ENCODE assay signal across 29 cellular contexts in genomic region chr5:103480246-103480645, GRCh38.
"Had no signal": no experiment of that assay in that cellular context is flagged by ENCODE, and none has a peak within 500 bp of the region (broad histone marks: within the 10 kb centered on the region; RNA-seq: fewer than 3 reads in every experiment).

No MANE protein-coding gene starts in this region.

- H3K27me3 ChIP-seq: ascending aorta, MG63, SJCRH30 had no signal

- DNase-seq: activated CD4-positive, alpha-beta memory T cell treated with anti-CD3 and anti-CD28 coated beads, Interleukin-2, amount 10 ng/mL, durations not matched to agents 7 days and 5 days; activated CD4-positive, alpha-beta T cell treated with anti-CD3 and anti-CD28 coated beads for 1 hour; activated CD4-positive, alpha-beta T cell treated with anti-CD3 and anti-CD28 coated beads for 48 hours; activated CD4-positive, CD25-positive, alpha-beta regulatory T cell; activated CD8-positive, alpha-beta memory T cell treated with anti-CD3 and anti-CD28 coated beads for 24 hours; activated gamma-delta T cell; activated naive CD4-positive, alpha-beta T cell treated with Interleukin-2 at 50 U/mL for 16 hours; activated naive CD8-positive, alpha-beta T cell treated with anti-CD3 and anti-CD28 coated beads, Interleukin-2, amount 10 ng/mL, durations not matched to agents 7 days and 5 days; activated T-cell treated with anti-CD3 and anti-CD28 coated beads, Interleukin-2, amount 50 U/mL, for 1 hour; activated T-cell treated with anti-CD3 and anti-CD28 coated beads, Interleukin-2, amount 50 U/mL, for 72 hours; amygdala; MG63; NCI-H1092; NCI-H1436 treated with DMSO at 0.1 percent for 48 hours; NCI-H187; NCI-H2029 treated with DMSO at 0.1 percent for 48 hours; NCI-H2107; NCI-H2171; NCI-H510A; NCI-H526; NCI-H748 treated with DMSO at 0.1 percent for 48 hours; NK-92 treated with Interleukin-12 subunit alpha and Interleukin-12 subunit beta, amount 100 ng/mL, for 24 hours; SHP77; SJCRH30; T1000; WERI-Rb-1 had no signal

- H3K36me3 ChIP-seq: ascending aorta, MG63, SJCRH30, WERI-Rb-1 had no signal

- ATAC-seq: activated T-cell treated with anti-CD3 and anti-CD28 coated beads, Interleukin-2, amount 50 U/mL, for 72 hours; activated T-helper 17 cell treated with anti-CD3 and anti-CD28 coated beads, Interleukin-2, amount 50 U/mL, for 72 hours had no signal

- H3K9me3 ChIP-seq: ascending aorta, MG63, SJCRH30 had no signal

- H3K4me1 ChIP-seq: ascending aorta, SJCRH30 had no signal

- H3K27ac ChIP-seq: ascending aorta, SJCRH30, SK-N-MC, WERI-Rb-1 had no signal

- H3K4me3 ChIP-seq: ascending aorta, MG63, SJCRH30, SK-N-MC had no signal
